In genomic region chr3:184177331-184177731, GRCh38 we compare ENCODE assay signal across 9 cellular contexts. TPM values are rescaled to one million over a fixed set of nuclear protein-coding genes. Genes with fewer than 3 reads are reported as not detected.
DNase-seq lines count a peak whose midpoint lies in the region; ATAC-seq, FAIRE-seq and TF ChIP-seq lines count a peak whose summit lies in the region.
"Had no signal": no experiment of that assay in that cellular context is flagged by ENCODE, and none has a peak within 500 bp of the region (broad histone marks: within the 10 kb centered on the region; RNA-seq: fewer than 3 reads in every experiment).

No MANE protein-coding gene starts in this region.

- ATAC-seq in pancreas (no peak), GM18873 (IDR thresholded peaks at IDR 0.05; ENCODE audit: low FRiP score, unreplicated experiment) (no peak)

- H3K36me3 ChIP-seq in A673 (ENCODE audit: insufficient read depth, low read length, poor library complexity, severe bottlenecking) (peaks cover 54% of the 10 kb centered on the region), duodenal mucosa (ENCODE audit: control insufficient read depth in 1 of 2, insufficient read depth in 2 of 2, low read length in 2 of 2) (peaks cover 53% of the 10 kb centered on the region in 2 donors), pancreas (peaks cover 5 to 40% (median 33%) of the 10 kb centered on the region in 3 donors)

- no peaks in the 10 kb centered on the region for H3K27me3 ChIP-seq in A673 (replicated peaks; ENCODE audit: insufficient read depth, low read depth, low read length, poor library complexity)
- no peaks in the 10 kb centered on the region for H3K27me3 ChIP-seq in duodenal mucosa (ENCODE audit: control insufficient read depth in 1 of 2, insufficient read depth in 2 of 2, low read length in 2 of 2)
- H3K27me3 ChIP-seq in pancreas = no peaks in the 10 kb centered on the region

- intact Hi-C loops in A673 (cut with micrococcal nuclease; ENCODE audit: unreplicated experiment) (no loop called here), pancreas (cut with DNase I) (no loop called here)

- H3K4me3 ChIP-seq in A673 (ENCODE audit: low read depth, low read length, poor library complexity, severe bottlenecking) (peak overlapping the region; percentile 95), duodenal mucosa (ENCODE audit: low read depth in 1 of 2, low read length in 2 of 2) (peak overlapping the region; percentile 84 to 96), pancreas (no peak overlapping the region)

- H3K9me3 ChIP-seq in A673 (ENCODE audit: low read depth, low read length, poor library complexity, severe bottlenecking) = no peaks in the 10 kb centered on the region
- no peaks in the 10 kb centered on the region for H3K9me3 ChIP-seq in duodenal mucosa (ENCODE audit: control insufficient read depth in 1 of 2, low read length in 2 of 2)
- H3K9me3 ChIP-seq in pancreas = no peaks in the 10 kb centered on the region

- DNase-seq in A673 (ENCODE audit: low spot score) (peak; percentile 58), LHCN-M2 (ENCODE audit: low read depth) (peak; percentile 66), myocyte (ENCODE audit: low read depth) (peak; percentile 55), DMS114 treated with DMSO at 0.1 percent for 48 hours (lab: John Stamatoyannopoulos, UW; ENCODE audit: unreplicated experiment) (no peak), pancreas (no peak), NCI-H187 (lab: John Stamatoyannopoulos, UW) (no peak)
- DNase-seq: DMS153 had no signal

- POLR2A ChIA-PET in A673 (lab: Charles Lee; ENCODE audit: low non-redundant PET) = interaction anchor here (1.2 kb wide), 1 partner anchor 8 kb away, joined by 3 read pairs; the partner anchor contains the start of gene ABCF3

- H3K27ac ChIP-seq in A673 (ENCODE audit: low read depth, low read length, poor library complexity, severe bottlenecking) (peak overlapping the region; percentile 89), duodenal mucosa (ENCODE audit: low read depth, low read length) (no peak overlapping the region), pancreas (no peak overlapping the region)

- BruUV-seq in A673 (replicated peaks; lab: Mats Ljungman, UMichigan) = no TSS peak

- H3K4me1 ChIP-seq in A673 (ENCODE audit: insufficient read depth, low read length, poor library complexity, severe bottlenecking) = peaks cover 9% of the 10 kb centered on the region
- peaks cover 40 to 43% of the 10 kb centered on the region in 2 donors for H3K4me1 ChIP-seq in duodenal mucosa (ENCODE audit: control insufficient read depth in 1 of 2, insufficient read depth in 2 of 2, low read length in 2 of 2)
- H3K4me1 ChIP-seq in pancreas = peaks cover 4 to 12% (median 7%) of the 10 kb centered on the region in 3 donors

- FAIRE-seq in pancreas (lab: Jason Lieb, UNC) = no peak

- WGBS in pancreas, 2 donors = 71 to 82% methylated on average over 4 of the region's 4 CpGs

- no peak for TF ChIP-seq CTCF in A673 (conservative IDR thresholded peaks at IDR 0.05; ENCODE audit: low read depth, low read length)
- TF ChIP-seq CTCF in pancreas (IDR thresholded peaks at IDR 0.05) = no peak

- H3K9ac ChIP-seq in duodenal mucosa (ENCODE audit: low read depth in 1 of 2, low read length in 2 of 2) = no peak overlapping the region

- CTCF ChIA-PET in A673 (lab: Charles Lee) = no interaction called here

RNA-seq across cellular contexts. Expression of gene AP2M1, which starts 2.7 kb away (rescaled TPM):
- total RNA-seq in A673 (2021) (382 and 419 TPM in 2 replicates), LHCN-M2 (2014; rRNA removed) (569 and 621 TPM in 2 replicates), myocyte (329 and 375 TPM in 2 replicates), pancreas (100 to 1,000 TPM in 1 of 6 donors, 10 to 100 TPM in 5; 67.8 to 136 (median 81.8) TPM)
- polyA plus RNA-seq in LHCN-M2 (2012) = 919 TPM
- 729 TPM for polyA plus RNA-seq in myocyte (2012)
- polyA plus RNA-seq in pancreas = 100 to 1,000 TPM in 1 of 2 donors, 10 to 100 TPM in 1; 69.3 to 113 TPM

RNA-seq across cellular contexts. Expression of gene ABCF3, which starts 8.7 kb away (rescaled TPM):
- total RNA-seq in A673 (2021) (65.1 and 65.2 TPM in 2 replicates), LHCN-M2 (2014; rRNA removed) (34.8 and 45.4 TPM in 2 replicates), myocyte (50.1 and 52.8 TPM in 2 replicates), pancreas (10 to 100 TPM; 31.7 to 49.4 (median 37.7) TPM)
- polyA plus RNA-seq in LHCN-M2 (2012) = 40.7 TPM
- 63.7 TPM for polyA plus RNA-seq in myocyte (2012)
- polyA plus RNA-seq in pancreas = 10 to 100 TPM; 79.7 to 92.1 TPM

RNA-seq across cellular contexts. Expression of gene DVL3, which starts 22.2 kb away (rescaled TPM):
- total RNA-seq in A673 (2021) (82.6 and 83.3 TPM in 2 replicates), LHCN-M2 (2014; rRNA removed) (50.1 and 63.5 TPM in 2 replicates), myocyte (119 and 139 TPM in 2 replicates), pancreas (10 to 100 TPM; 31.0 to 44.9 (median 35.1) TPM)
- 52.7 TPM for polyA plus RNA-seq in LHCN-M2 (2012)
- 117 TPM for polyA plus RNA-seq in myocyte (2012)
- 10 to 100 TPM; 47.5 to 53.8 TPM for polyA plus RNA-seq in pancreas

RNA-seq across cellular contexts. Expression of gene EIF2B5, which starts 42.2 kb away (rescaled TPM):
- 57.8 and 64.2 TPM in 2 replicates for total RNA-seq in A673 (2021)
- total RNA-seq in LHCN-M2 (2014; rRNA removed) = 35.4 and 40.8 TPM in 2 replicates
- polyA plus RNA-seq in LHCN-M2 (2012) = 22.9 TPM
- 53.7 and 54.3 TPM in 2 replicates for total RNA-seq in myocyte
- 32.4 TPM for polyA plus RNA-seq in myocyte (2012)
- 10 to 100 TPM; 12.4 to 23.6 (median 17.1) TPM for total RNA-seq in pancreas
- polyA plus RNA-seq in pancreas = 10 to 100 TPM; 32.1 to 53.3 TPM

RNA-seq across cellular contexts. Expression of gene VWA5B2, which starts 52.1 kb away (rescaled TPM):
- total RNA-seq in A673 (2021) = 0.13 TPM in 1 of 2 replicates, not detected in the other
- not detected in 2 replicates for total RNA-seq in LHCN-M2 (2014; rRNA removed)
- polyA plus RNA-seq in LHCN-M2 (2012) = not detected
- total RNA-seq in myocyte = not detected in 2 replicates
- 0.35 TPM for polyA plus RNA-seq in myocyte (2012)
- total RNA-seq in pancreas = 1 to 10 TPM; 1.2 to 7.9 (median 4.5) TPM
- polyA plus RNA-seq in pancreas = 100 to 1,000 TPM in 1 of 2 donors, 10 to 100 TPM in 1; 30.3 to 105 TPM

Comparison
In these comparisons a context has a peak if more than half of its experiments do, and no peak if none do; other contexts are left out.
1. DNase-seq: peak in A673 (single experiment), LHCN-M2 (single experiment) and myocyte (single experiment); none in DMS114 treated with DMSO at 0.1 percent for 48 hours (single experiment), pancreas (0 of 6) and NCI-H187 (0 of 2).
2. H3K4me3 ChIP-seq: peak in A673 (single experiment) and duodenal mucosa (2 of 2); none in pancreas (0 of 4).